ENCODE assay signal across 1 cellular context in the genomic region with DNA sequence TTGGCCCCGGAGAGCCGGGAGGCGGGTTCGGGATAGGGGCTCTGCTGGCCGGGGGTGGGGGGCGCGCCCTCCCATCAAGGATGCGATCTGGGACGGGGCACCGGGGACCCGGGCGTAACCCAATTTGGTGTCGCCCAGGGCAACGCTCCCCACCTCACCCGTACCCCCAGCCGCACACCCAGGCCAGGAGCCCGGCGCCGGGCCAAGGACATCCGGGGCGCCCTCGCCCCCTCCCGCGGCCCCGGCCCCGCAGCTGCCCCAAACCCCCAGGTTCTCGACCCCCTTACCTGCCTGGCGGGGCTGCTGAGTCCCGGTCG.
TF ChIP-seq lines count a peak whose summit lies in the region.

No MANE protein-coding gene starts in this region.

TF ChIP-seq in GM23338, 12 proteins besides CTCF, POLR2A, EP300 and RAD21 (continued from another document):
- TF ChIP-seq, protein P1, sequence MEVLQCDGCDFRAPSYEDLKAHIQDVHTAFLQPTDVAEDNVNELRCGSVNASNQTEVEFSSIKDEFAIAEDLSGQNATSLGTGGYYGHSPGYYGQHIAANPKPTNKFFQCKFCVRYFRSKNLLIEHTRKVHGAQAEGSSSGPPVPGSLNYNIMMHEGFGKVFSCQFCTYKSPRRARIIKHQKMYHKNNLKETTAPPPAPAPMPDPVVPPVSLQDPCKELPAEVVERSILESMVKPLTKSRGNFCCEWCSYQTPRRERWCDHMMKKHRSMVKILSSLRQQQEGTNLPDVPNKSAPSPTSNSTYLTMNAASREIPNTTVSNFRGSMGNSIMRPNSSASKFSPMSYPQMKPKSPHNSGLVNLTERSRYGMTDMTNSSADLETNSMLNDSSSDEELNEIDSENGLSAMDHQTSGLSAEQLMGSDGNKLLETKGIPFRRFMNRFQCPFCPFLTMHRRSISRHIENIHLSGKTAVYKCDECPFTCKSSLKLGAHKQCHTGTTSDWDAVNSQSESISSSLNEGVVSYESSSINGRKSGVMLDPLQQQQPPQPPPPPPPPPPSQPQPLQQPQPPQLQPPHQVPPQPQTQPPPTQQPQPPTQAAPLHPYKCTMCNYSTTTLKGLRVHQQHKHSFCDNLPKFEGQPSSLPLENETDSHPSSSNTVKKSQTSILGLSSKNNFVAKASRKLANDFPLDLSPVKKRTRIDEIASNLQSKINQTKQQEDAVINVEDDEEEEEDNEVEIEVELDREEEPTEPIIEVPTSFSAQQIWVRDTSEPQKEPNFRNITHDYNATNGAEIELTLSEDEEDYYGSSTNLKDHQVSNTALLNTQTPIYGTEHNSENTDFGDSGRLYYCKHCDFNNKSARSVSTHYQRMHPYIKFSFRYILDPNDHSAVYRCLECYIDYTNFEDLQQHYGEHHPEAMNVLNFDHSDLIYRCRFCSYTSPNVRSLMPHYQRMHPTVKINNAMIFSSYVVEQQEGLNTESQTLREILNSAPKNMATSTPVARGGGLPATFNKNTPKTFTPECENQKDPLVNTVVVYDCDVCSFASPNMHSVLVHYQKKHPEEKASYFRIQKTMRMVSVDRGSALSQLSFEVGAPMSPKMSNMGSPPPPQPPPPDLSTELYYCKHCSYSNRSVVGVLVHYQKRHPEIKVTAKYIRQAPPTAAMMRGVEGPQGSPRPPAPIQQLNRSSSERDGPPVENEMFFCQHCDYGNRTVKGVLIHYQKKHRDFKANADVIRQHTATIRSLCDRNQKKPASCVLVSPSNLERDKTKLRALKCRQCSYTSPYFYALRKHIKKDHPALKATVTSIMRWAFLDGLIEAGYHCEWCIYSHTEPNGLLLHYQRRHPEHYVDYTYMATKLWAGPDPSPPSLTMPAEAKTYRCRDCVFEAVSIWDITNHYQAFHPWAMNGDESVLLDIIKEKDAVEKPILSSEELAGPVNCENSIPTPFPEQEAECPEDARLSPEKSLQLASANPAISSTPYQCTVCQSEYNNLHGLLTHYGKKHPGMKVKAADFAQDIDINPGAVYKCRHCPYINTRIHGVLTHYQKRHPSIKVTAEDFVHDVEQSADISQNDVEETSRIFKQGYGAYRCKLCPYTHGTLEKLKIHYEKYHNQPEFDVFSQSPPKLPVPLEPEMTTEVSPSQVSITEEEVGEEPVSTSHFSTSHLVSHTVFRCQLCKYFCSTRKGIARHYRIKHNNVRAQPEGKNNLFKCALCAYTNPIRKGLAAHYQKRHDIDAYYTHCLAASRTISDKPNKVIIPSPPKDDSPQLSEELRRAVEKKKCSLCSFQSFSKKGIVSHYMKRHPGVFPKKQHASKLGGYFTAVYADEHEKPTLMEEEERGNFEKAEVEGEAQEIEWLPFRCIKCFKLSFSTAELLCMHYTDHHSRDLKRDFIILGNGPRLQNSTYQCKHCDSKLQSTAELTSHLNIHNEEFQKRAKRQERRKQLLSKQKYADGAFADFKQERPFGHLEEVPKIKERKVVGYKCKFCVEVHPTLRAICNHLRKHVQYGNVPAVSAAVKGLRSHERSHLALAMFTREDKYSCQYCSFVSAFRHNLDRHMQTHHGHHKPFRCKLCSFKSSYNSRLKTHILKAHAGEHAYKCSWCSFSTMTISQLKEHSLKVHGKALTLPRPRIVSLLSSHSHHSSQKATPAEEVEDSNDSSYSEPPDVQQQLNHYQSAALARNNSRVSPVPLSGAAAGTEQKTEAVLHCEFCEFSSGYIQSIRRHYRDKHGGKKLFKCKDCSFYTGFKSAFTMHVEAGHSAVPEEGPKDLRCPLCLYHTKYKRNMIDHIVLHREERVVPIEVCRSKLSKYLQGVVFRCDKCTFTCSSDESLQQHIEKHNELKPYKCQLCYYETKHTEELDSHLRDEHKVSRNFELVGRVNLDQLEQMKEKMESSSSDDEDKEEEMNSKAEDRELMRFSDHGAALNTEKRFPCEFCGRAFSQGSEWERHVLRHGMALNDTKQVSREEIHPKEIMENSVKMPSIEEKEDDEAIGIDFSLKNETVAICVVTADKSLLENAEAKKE (CRISPR knock-in tag; IDR thresholded peaks at IDR 0.05): no peak
- no peak for TF ChIP-seq STAT1 (IDR thresholded peaks at IDR 0.05; ENCODE audit: unreplicated experiment)
- TF ChIP-seq CREB1 (CRISPR knock-in tag; IDR thresholded peaks at IDR 0.05; ENCODE audit: low read depth): no peak
- TF ChIP-seq, protein P2, sequence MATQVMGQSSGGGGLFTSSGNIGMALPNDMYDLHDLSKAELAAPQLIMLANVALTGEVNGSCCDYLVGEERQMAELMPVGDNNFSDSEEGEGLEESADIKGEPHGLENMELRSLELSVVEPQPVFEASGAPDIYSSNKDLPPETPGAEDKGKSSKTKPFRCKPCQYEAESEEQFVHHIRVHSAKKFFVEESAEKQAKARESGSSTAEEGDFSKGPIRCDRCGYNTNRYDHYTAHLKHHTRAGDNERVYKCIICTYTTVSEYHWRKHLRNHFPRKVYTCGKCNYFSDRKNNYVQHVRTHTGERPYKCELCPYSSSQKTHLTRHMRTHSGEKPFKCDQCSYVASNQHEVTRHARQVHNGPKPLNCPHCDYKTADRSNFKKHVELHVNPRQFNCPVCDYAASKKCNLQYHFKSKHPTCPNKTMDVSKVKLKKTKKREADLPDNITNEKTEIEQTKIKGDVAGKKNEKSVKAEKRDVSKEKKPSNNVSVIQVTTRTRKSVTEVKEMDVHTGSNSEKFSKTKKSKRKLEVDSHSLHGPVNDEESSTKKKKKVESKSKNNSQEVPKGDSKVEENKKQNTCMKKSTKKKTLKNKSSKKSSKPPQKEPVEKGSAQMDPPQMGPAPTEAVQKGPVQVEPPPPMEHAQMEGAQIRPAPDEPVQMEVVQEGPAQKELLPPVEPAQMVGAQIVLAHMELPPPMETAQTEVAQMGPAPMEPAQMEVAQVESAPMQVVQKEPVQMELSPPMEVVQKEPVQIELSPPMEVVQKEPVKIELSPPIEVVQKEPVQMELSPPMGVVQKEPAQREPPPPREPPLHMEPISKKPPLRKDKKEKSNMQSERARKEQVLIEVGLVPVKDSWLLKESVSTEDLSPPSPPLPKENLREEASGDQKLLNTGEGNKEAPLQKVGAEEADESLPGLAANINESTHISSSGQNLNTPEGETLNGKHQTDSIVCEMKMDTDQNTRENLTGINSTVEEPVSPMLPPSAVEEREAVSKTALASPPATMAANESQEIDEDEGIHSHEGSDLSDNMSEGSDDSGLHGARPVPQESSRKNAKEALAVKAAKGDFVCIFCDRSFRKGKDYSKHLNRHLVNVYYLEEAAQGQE (IDR thresholded peaks at IDR 0.05; ENCODE audit: unreplicated experiment): no peak
- no peak for TF ChIP-seq EZH2 (IDR thresholded peaks at IDR 0.05; ENCODE audit: low read depth, unreplicated experiment)
- TF ChIP-seq JUNB (IDR thresholded peaks at IDR 0.05; ENCODE audit: unreplicated experiment): no peak
- TF ChIP-seq NANOG (IDR thresholded peaks at IDR 0.05; ENCODE audit: borderline replicate concordance): no peak
- no peak for TF ChIP-seq POLR2AphosphoS5 (IDR thresholded peaks at IDR 0.05; ENCODE audit: low read depth)
